14 cellular contexts compared by ENCODE assay signal in the genomic region with DNA sequence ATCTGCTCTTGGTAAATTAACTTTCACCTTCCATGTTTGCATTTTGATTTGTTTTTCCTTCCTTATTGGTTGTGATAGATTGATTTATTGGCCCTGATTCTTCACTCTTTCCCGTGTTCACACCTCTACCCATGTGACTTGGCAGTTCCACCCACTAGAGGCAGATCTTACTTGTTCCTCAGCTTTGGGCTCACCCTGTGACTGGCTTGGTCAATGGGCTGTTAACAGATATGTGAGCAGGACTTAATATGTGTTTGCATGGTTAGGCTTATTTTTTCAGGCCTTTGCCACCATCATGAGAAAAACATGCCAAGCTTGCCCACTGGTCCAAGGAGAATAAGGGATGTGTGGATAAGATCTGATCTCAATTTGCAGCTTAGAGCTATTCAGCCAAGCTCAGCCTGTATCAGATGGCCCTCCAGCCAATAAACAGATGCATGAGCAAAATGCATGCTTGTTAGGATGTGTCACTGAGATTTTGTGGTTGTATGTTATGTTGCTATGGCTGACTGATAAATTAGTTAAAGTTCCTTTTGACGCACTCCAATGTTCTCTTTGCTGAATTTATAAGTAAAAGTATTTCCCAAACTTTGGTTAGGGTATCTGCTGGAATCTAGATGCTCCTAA. TPM values are rescaled to one million over a fixed set of nuclear protein-coding genes. Genes with fewer than 3 reads are reported as not detected.
DNase-seq lines count a peak whose midpoint lies in the region; ATAC-seq and TF ChIP-seq lines count a peak whose summit lies in the region.
"Had no signal": no experiment of that assay in that cellular context is flagged by ENCODE, and none has a peak within 500 bp of the region (broad histone marks: within the 10 kb centered on the region; RNA-seq: fewer than 3 reads in every experiment).

No MANE protein-coding gene starts in this region.

- POLR2A ChIA-PET in RWPE1 (lab: Yijun Ruan, JAX; ENCODE audit: low non-redundant PET): no interaction called here
- POLR2A ChIA-PET in naive thymus-derived CD8-positive, alpha-beta T cell (lab: Charles Lee): no interaction called here

- no peak for ATAC-seq in naive thymus-derived CD8-positive, alpha-beta T cell
- no peak for ATAC-seq in mucosa of descending colon
- ATAC-seq: K562 had no signal

- peaks cover 16% of the 10 kb centered on the region for H3K4me1 ChIP-seq in mammary epithelial cell (ENCODE audit: insufficient read depth, low read length)
- no peaks in the 10 kb centered on the region for H3K4me1 ChIP-seq in mucosa of descending colon (ENCODE audit: low read depth)
- H3K4me1 ChIP-seq: uterus had no signal

- H3K36me3 Mint-ChIP-seq in naive thymus-derived CD8-positive, alpha-beta T cell: peaks cover 0 to 13% (median 12%) of the 10 kb centered on the region in 3 donors
- H3K36me3 Mint-ChIP-seq: CD14-positive monocyte had no signal

- peaks cover 0 to 18% (median 3%) of the 10 kb centered on the region in 9 donors for H3K9me3 Mint-ChIP-seq in naive thymus-derived CD8-positive, alpha-beta T cell

- H3K79me2 ChIP-seq in mammary epithelial cell (ENCODE audit: insufficient read depth, low read length): no peaks in the 10 kb centered on the region

- BruUV-seq in mammary epithelial cell (replicated peaks; lab: Mats Ljungman, UMichigan): no TSS peak

- H3K9me3 ChIP-seq in mammary epithelial cell (replicated peaks; ENCODE audit: insufficient read depth, low read length) (no peaks in the 10 kb centered on the region), mucosa of descending colon (no peaks in the 10 kb centered on the region)
- H3K9me3 ChIP-seq: uterus had no signal

- H3K27ac Mint-ChIP-seq in naive thymus-derived CD8-positive, alpha-beta T cell: peak overlapping the region in 4 of 10 donors; percentile 30 to 36 (median 34)
- H3K27ac Mint-ChIP-seq: CD14-positive monocyte had no signal

- WGBS in mammary epithelial cell (ENCODE audit: low coverage, missing lambda C conversion rate): 67% methylated on average over 2 of the region's 2 CpGs

- in situ Hi-C loops in mammary epithelial cell (cut with MboI; ENCODE audit: low sequenced_read_pairs in 2 of 2): no loop called here

- intact Hi-C loops in mammary epithelial cell (cut with micrococcal nuclease): no loop called here
- intact Hi-C loops in mucosa of descending colon (cut with DNase I, micrococcal nuclease): no loop called here

- H3K27me3 ChIP-seq in mammary epithelial cell (ENCODE audit: insufficient read depth, low read length): no peaks in the 10 kb centered on the region
- H3K27me3 ChIP-seq: uterus had no signal

- H3K4me3 Mint-ChIP-seq in naive thymus-derived CD8-positive, alpha-beta T cell: no peak overlapping the region
- H3K4me3 Mint-ChIP-seq: CD14-positive monocyte had no signal

- TF ChIP-seq CTCF in AG09319 (IDR thresholded peaks at IDR 0.05; ENCODE audit: low read depth, low read length) (peak; percentile 1), mammary epithelial cell (conservative IDR thresholded peaks at IDR 0.05 in 1 of 2, IDR thresholded peaks at IDR 0.05 in 1 of 2; ENCODE audit: extremely low read depth in 1 of 2, insufficient read depth in 1 of 2, low read depth in 1 of 2, low read length in 2 of 2) (no peak), RWPE1 (conservative IDR thresholded peaks at IDR 0.05; ENCODE audit: low read depth) (no peak), mucosa of descending colon (IDR thresholded peaks at IDR 0.05) (no peak)

- H3K4me3 ChIP-seq in mammary epithelial cell (replicated peaks in 1 of 3; ENCODE audit: insufficient read depth in 1 of 3, low read depth in 2 of 3, low read length in 3 of 3): no peak overlapping the region
- no peak overlapping the region for H3K4me3 ChIP-seq in mucosa of descending colon
- H3K4me3 ChIP-seq: K562, uterus had no signal

- H3K27ac ChIP-seq in mammary epithelial cell (ENCODE audit: insufficient read depth, low read depth, low read length) (no peak overlapping the region), RWPE1 (no peak overlapping the region)
- H3K27ac ChIP-seq: uterus had no signal

- H3K4me1 Mint-ChIP-seq in naive thymus-derived CD8-positive, alpha-beta T cell: peaks cover 15 to 39% (median 32%) of the 10 kb centered on the region in 4 donors

- no peaks in the 10 kb centered on the region for H3K27me3 Mint-ChIP-seq in naive thymus-derived CD8-positive, alpha-beta T cell

- H3K9ac ChIP-seq in mammary epithelial cell (ENCODE audit: insufficient read depth, low read length): no peak overlapping the region

- H3K36me3 ChIP-seq in mammary epithelial cell (ENCODE audit: insufficient read depth, low read length): no peaks in the 10 kb centered on the region
- H3K36me3 ChIP-seq in mucosa of descending colon (ENCODE audit: low read depth): no peaks in the 10 kb centered on the region
- H3K36me3 ChIP-seq: uterus had no signal

- H2AFZ ChIP-seq in mammary epithelial cell (ENCODE audit: low read depth, low read length): no peak overlapping the region

- no peak overlapping the region for H3K4me2 ChIP-seq in mammary epithelial cell (ENCODE audit: insufficient read depth, low read depth, low read length)

- no peaks in the 10 kb centered on the region for H4K20me1 ChIP-seq in mammary epithelial cell (ENCODE audit: insufficient read depth, low read length)

- dilution Hi-C loops in mammary epithelial cell (cut with HindIII; ENCODE audit: low sequenced_read_pairs): loop anchor here (5.0 kb wide), 1 partner anchor 97 kb away; no protein-coding TSS in a partner anchor

- DNase-seq in AG09319 (ENCODE audit: extremely low read depth, low read depth): peak; percentile 67
- DNase-seq in HS-5 (ENCODE audit: low read depth): peak; percentile 34
- DNase-seq in mammary epithelial cell: peak; percentile 80
- peak; percentile 76 for DNase-seq in kidney tubule cell (ENCODE audit: low spot score)
- no peak for DNase-seq in RWPE1 (ENCODE audit: low spot score)
- no peak for DNase-seq in naive thymus-derived CD8-positive, alpha-beta T cell
- no peak for DNase-seq in NOMO-1 treated with dmso at 0.1 percent for 144 hours (lab: John Stamatoyannopoulos, UW; ENCODE audit: unreplicated experiment)
- no peak for DNase-seq in mucosa of descending colon
- DNase-seq: activated CD8-positive, alpha-beta memory T cell treated with anti-CD3 and anti-CD28 coated beads for 24 hours; effector CD8-positive, alpha-beta T cell; stimulated activated CD8-positive, alpha-beta memory T cell treated with anti-CD3 and anti-CD28 coated beads, Interleukin-4, amount 100 ng/mL, for 48 hours; uterus had no signal

- CTCF ChIA-PET in mammary epithelial cell (lab: Charles Lee; ENCODE audit: low non-redundant PET): interaction anchor here (0.8 kb wide), 1 partner anchor 9 kb away, joined by 5 read pairs; no protein-coding TSS in a partner anchor
- CTCF ChIA-PET in RWPE1 (lab: Yijun Ruan, JAX): no interaction called here

RNA-seq across cellular contexts. Expression of a gene that starts 48.0 kb away (rescaled TPM):
- total RNA-seq in mammary epithelial cell (1 to 10 TPM; 1.4 to 8.0 TPM), mucosa of descending colon (10 to 100 TPM in 1 of 3 donors, 1 to 10 TPM in 2; 2.5 to 14.0 (median 4.7) TPM)
- 3.7 TPM for polyA plus RNA-seq in mammary epithelial cell
- not detected for polyA minus RNA-seq in mammary epithelial cell
- total RNA-seq in naive thymus-derived CD8-positive, alpha-beta T cell: 100 to 1,000 TPM; 117 to 122 TPM
- polyA plus RNA-seq in naive thymus-derived CD8-positive, alpha-beta T cell: 100 to 1,000 TPM in 1 of 3 donors, 10 to 100 TPM in 2; 84.8 to 193 (median 97.2) TPM

Comparison
In these comparisons a context has a peak if more than half of its experiments do, and no peak if none do; other contexts are left out.
1. DNase-seq: peak in AG09319 (single experiment), HS-5 (single experiment), mammary epithelial cell (single experiment) and kidney tubule cell (single experiment); none in RWPE1 (single experiment), naive thymus-derived CD8-positive, alpha-beta T cell (0 of 10), NOMO-1 treated with dmso at 0.1 percent for 144 hours (single experiment) and mucosa of descending colon (0 of 3).
2. RNA of a gene that starts 48.0 kb away (total RNA-seq): 117 to 122 TPM in naive thymus-derived CD8-positive, alpha-beta T cell; 1.4 to 8.0 TPM in mammary epithelial cell and 2.5 to 14.0 TPM in mucosa of descending colon; every median in the first group is over 4 times any median in the second.